12 cellular contexts compared by ENCODE assay signal in the genomic region with DNA sequence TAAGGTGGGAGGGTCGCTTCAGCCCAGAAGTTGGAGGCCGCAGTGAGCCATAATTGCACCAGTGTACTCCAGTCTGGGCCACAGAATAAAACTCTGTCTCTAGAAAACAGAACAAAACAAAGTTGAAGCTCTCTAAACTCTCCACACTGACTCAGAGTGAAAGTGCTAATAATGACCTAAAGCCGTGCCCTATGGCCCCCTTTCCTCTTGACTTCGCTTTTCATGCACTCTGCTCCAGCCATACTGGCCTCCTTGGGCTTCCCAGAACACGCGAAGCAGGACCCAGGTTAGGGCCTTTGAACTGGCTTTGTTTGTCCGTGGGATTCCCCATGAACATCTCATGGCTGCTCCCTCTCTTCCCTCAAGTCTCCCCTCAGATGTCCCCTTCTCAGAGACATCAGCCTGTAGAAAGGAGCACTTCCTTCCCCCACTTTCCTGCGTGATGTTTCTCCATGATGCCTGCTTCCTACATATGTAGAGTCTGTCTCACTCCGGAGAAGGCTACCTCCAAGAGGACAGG. TPM values are rescaled to one million over a fixed set of nuclear protein-coding genes. Genes with fewer than 3 reads are reported as not detected.
DNase-seq lines count a peak whose midpoint lies in the region; ATAC-seq and TF ChIP-seq lines count a peak whose summit lies in the region.
"Had no signal": no experiment of that assay in that cellular context is flagged by ENCODE, and none has a peak within 500 bp of the region (broad histone marks: within the 10 kb centered on the region; RNA-seq: fewer than 3 reads in every experiment).

No MANE protein-coding gene starts in this region.

- H3K4ac ChIP-seq in neuronal stem cell (ENCODE audit: low read length), result no peak overlapping the region

- H2AK5ac ChIP-seq in neuronal stem cell (ENCODE audit: low read depth, low read length), result no peak overlapping the region

- no peaks in the 10 kb centered on the region for H3K36me3 ChIP-seq in neuronal stem cell (replicated peaks in 1 of 2; ENCODE audit: control insufficient read depth in 2 of 2, insufficient read depth in 2 of 2, low read length in 2 of 2)
- H3K36me3 ChIP-seq in tibial artery, result no peaks in the 10 kb centered on the region

- H2BK120ac ChIP-seq in neuronal stem cell (ENCODE audit: low read depth, low read length), result no peak overlapping the region

- TF ChIP-seq CTCF in tibial artery (IDR thresholded peaks at IDR 0.05), result no peak

- H3K79me1 ChIP-seq in neuronal stem cell (ENCODE audit: low read depth, low read length), result no peaks in the 10 kb centered on the region

- H3K27ac ChIP-seq in neuronal stem cell (replicated peaks; ENCODE audit: low read length) (no peak overlapping the region), tibial artery (no peak overlapping the region)

- no peak overlapping the region for H3K14ac ChIP-seq in neuronal stem cell (ENCODE audit: low read length)

- ATAC-seq in GM18861 (IDR thresholded peaks at IDR 0.05; ENCODE audit: unreplicated experiment), result peak; percentile 45
- peak; percentile 67 for ATAC-seq in GM21737 (IDR thresholded peaks at IDR 0.05; ENCODE audit: unreplicated experiment)
- ATAC-seq in HG03521 (IDR thresholded peaks at IDR 0.05; ENCODE audit: unreplicated experiment), result peak; percentile 56
- no peak for ATAC-seq in esophagus mucosa

- WGBS in neuronal stem cell (ENCODE audit: extremely low coverage in 2 of 2, insufficient read length in 2 of 2, insufficient replicate concordance in 1 of 2), 2 donors, result no CpG with 5 or more reads among the region's 9 CpGs

- H3K27me3 ChIP-seq in neuronal stem cell (ENCODE audit: control insufficient read depth in 3 of 3, insufficient read depth in 3 of 3, low read depth in 1 of 3, low read length in 3 of 3) (no peaks in the 10 kb centered on the region), tibial artery (no peaks in the 10 kb centered on the region)

- no peak overlapping the region for H4K8ac ChIP-seq in neuronal stem cell (ENCODE audit: low read depth, low read length)

- H2BK15ac ChIP-seq in neuronal stem cell (ENCODE audit: low read length), result no peak overlapping the region

- no peak overlapping the region for H4K91ac ChIP-seq in neuronal stem cell (ENCODE audit: low read depth, low read length, poor library complexity)

- no peak overlapping the region for H2BK12ac ChIP-seq in neuronal stem cell (ENCODE audit: low read length)

- no peak overlapping the region for H3K23ac ChIP-seq in neuronal stem cell (ENCODE audit: low read depth, low read length, poor library complexity)

- no peak overlapping the region for H3K4me2 ChIP-seq in neuronal stem cell (ENCODE audit: insufficient read depth, low read length, poor library complexity, severe bottlenecking)

- peak overlapping the region; percentile 62 for H2AFZ ChIP-seq in neuronal stem cell (ENCODE audit: low read length)

- no peak overlapping the region for H2BK5ac ChIP-seq in neuronal stem cell (ENCODE audit: low read length)

- H3K4me3 ChIP-seq in neuronal stem cell (ENCODE audit: low read length in 2 of 2), result no peak overlapping the region
- no peak overlapping the region for H3K4me3 ChIP-seq in tibial artery

- no peaks in the 10 kb centered on the region for H3K9me3 ChIP-seq in neuronal stem cell (replicated peaks in 1 of 2; ENCODE audit: control insufficient read depth in 2 of 2, insufficient read depth in 1 of 2, low read depth in 1 of 2, low read length in 2 of 2)
- H3K9me3 ChIP-seq in tibial artery, result no peaks in the 10 kb centered on the region

- H3K9ac ChIP-seq in neuronal stem cell (ENCODE audit: low read depth, low read length, poor library complexity), result no peak overlapping the region

- no peak overlapping the region for H3K18ac ChIP-seq in neuronal stem cell (ENCODE audit: low read length)

- peaks cover 0 to 2% of the 10 kb centered on the region in 2 donors for H3K4me1 ChIP-seq in neuronal stem cell (ENCODE audit: control insufficient read depth in 2 of 2, insufficient read depth in 1 of 2, low read depth in 1 of 2, low read length in 2 of 2)
- H3K4me1 ChIP-seq in tibial artery, result no peaks in the 10 kb centered on the region

- DNase-seq in neuronal stem cell (ENCODE audit: low spot score) (no peak), activated gamma-delta T cell treated with Interleukin-2 at 50 U/mL for 16 hours (no peak), tibial artery (no peak), DMS53 treated with DMSO at 0.1 percent for 48 hours (lab: John Stamatoyannopoulos, UW; ENCODE audit: unreplicated experiment) (no peak)
- DNase-seq: DND-41, NCI-H1436 treated with DMSO at 0.1 percent for 48 hours, Right ventricle myocardium superior had no signal

- intact Hi-C loops in tibial artery (cut with DNase I; ENCODE audit: low total_unique reads), result no loop called here

RNA-seq across cellular contexts. Expression of a gene that starts 18.6 kb away (rescaled TPM):
- polyA plus RNA-seq in neuronal stem cell (2013, experiment 1 of 2), result 0.25 TPM
- 0.17 TPM for polyA plus RNA-seq in neuronal stem cell (2013, experiment 2 of 2)
- 0.60 TPM for total RNA-seq in esophagus mucosa
- total RNA-seq: epithelial cell of proximal tubule had no signal

RNA-seq across cellular contexts. Expression of a gene that starts 34.6 kb away (rescaled TPM):
- polyA plus RNA-seq in neuronal stem cell (2013, experiment 1 of 2), result 165 TPM
- polyA plus RNA-seq in neuronal stem cell (2013, experiment 2 of 2), result 168 TPM
- 0.60 TPM for total RNA-seq in esophagus mucosa
